Comparison of ENCODE assay signal across 8 cellular contexts in the genomic region with DNA sequence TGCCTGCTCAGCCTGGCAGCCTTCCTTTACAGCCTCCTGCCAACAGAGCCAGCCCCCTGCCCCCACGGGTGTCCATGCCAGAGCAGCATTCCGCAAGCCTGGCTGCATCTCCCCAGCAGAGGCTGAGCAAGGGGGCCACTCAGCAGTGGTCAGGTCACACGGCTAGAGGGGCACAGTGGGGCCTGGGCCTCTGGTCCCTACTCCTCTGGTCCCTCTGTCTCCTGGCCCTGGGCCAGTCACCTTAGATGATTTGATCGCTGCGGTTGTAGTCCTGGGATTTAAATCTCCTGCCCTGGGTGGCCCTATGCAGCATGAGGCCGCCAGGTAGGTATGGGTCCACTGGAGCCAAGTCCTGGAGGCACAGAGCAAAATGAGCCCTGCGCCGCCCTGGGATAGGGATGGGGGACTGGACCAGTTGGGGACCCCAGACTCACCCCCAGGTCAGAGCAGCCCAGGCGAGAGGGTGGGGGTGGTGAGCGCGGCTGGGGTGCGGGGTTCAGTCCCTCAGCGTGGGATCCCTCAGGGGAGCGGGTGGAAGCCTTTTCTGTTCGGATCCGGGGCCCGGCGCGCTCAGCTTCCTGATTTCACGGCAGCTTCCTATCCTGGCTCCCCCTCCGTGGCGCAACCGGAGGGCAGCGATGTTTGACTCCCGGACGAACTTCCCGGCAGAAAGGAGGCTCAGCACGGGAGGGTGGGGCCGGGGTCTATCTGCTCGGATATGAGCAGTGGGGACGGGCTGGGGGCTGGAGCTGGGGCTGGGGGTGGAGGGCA. TPM values are rescaled to one million over a fixed set of nuclear protein-coding genes. Genes with fewer than 3 reads are reported as not detected.
DNase-seq lines count a peak whose midpoint lies in the region; ATAC-seq, FAIRE-seq and TF ChIP-seq lines count a peak whose summit lies in the region.

A gene (plus strand): TSS at position 138 of the 771 bp plus-strand sequence. CDS start 4,659 bp downstream, outside the sequence.

- H3K36me3 ChIP-seq in CD8-positive, alpha-beta T cell (ENCODE audit: insufficient read depth, low read length): no peaks in the 10 kb centered on the region
- H3K36me3 ChIP-seq in neural cell (ENCODE audit: insufficient read depth, low read length): no peaks in the 10 kb centered on the region

- H4K20me1 ChIP-seq in neural cell (ENCODE audit: insufficient read depth): no peaks in the 10 kb centered on the region

- H3K9ac ChIP-seq in neural cell (ENCODE audit: low read length): peak within 1 kb of the TSS; percentile 71

- no peaks in the 10 kb centered on the region for H3K9me3 Mint-ChIP-seq in CD8-positive, alpha-beta T cell
- no peaks in the 10 kb centered on the region for H3K9me3 Mint-ChIP-seq in activated T-helper 17 cell treated with anti-CD3 and anti-CD28 coated beads, Interleukin-2, amount 50 U/mL, for 72 hours

- no peak for TF ChIP-seq RAD21 in neural cell (conservative IDR thresholded peaks at IDR 0.05)

- H3K4me3 Mint-ChIP-seq in CD8-positive, alpha-beta T cell: peak within 1 kb of the TSS; percentile 83
- H3K4me3 Mint-ChIP-seq in activated T-helper 17 cell treated with anti-CD3 and anti-CD28 coated beads, Interleukin-2, amount 50 U/mL, for 72 hours: peak within 1 kb of the TSS; percentile 81

- no peak for TF ChIP-seq EP300 in neural cell (conservative IDR thresholded peaks at IDR 0.05; ENCODE audit: poor library complexity, severe bottlenecking)

- TF ChIP-seq CTCF in CD8-positive, alpha-beta T cell (IDR thresholded peaks at IDR 0.05): no peak
- no peak for TF ChIP-seq CTCF in neural cell (IDR thresholded peaks at IDR 0.05; ENCODE audit: poor library complexity, severe bottlenecking)

- peak; percentile 42 for FAIRE-seq in HTR-8/SVneo (lab: Jason Lieb, UNC)

- H3K4me1 Mint-ChIP-seq in CD8-positive, alpha-beta T cell (ENCODE audit: low read depth): peaks cover 7% of the 10 kb centered on the region
- peaks cover 5% of the 10 kb centered on the region for H3K4me1 Mint-ChIP-seq in activated T-helper 17 cell treated with anti-CD3 and anti-CD28 coated beads, Interleukin-2, amount 50 U/mL, for 72 hours

- peaks cover 5% of the 10 kb centered on the region for H3K36me3 Mint-ChIP-seq in CD8-positive, alpha-beta T cell
- peaks cover 10% of the 10 kb centered on the region for H3K36me3 Mint-ChIP-seq in activated T-helper 17 cell treated with anti-CD3 and anti-CD28 coated beads, Interleukin-2, amount 50 U/mL, for 72 hours (ENCODE audit: low read depth)

- DNase-seq in CD8-positive, alpha-beta T cell: peak in 1 of 7 experiments; percentile 48
- DNase-seq in HTR-8/SVneo (ENCODE audit: insufficient read length, low spot score) (no peak), globus pallidus (ENCODE audit: low spot score) (peak; percentile 69), epidermal melanocyte (ENCODE audit: insufficient read length, low spot score) (no peak)

- H3K9me3 ChIP-seq in CD8-positive, alpha-beta T cell (ENCODE audit: low read length): no peaks in the 10 kb centered on the region
- H3K9me3 ChIP-seq in neural cell (ENCODE audit: low read length): no peaks in the 10 kb centered on the region

- CTCF ChIA-PET in CD8-positive, alpha-beta T cell (lab: Charles Lee): no interaction called here

- no peak within 1 kb of the TSS for H3K27ac ChIP-seq in CD8-positive, alpha-beta T cell (ENCODE audit: low read depth, low read length)
- H3K27ac ChIP-seq in neural cell (ENCODE audit: low read length): no peak within 1 kb of the TSS

- peak within 1 kb of the TSS; percentile 54 for H3K4me3 ChIP-seq in CD8-positive, alpha-beta T cell (ENCODE audit: low read depth, low read length)
- peak within 1 kb of the TSS; percentile 86 for H3K4me3 ChIP-seq in neural cell (ENCODE audit: low read length)

- peaks cover 10% of the 10 kb centered on the region for H3K4me1 ChIP-seq in CD8-positive, alpha-beta T cell (ENCODE audit: insufficient read depth, low read length)

- H3K9me2 ChIP-seq in neural cell (ENCODE audit: insufficient read depth, low read length): no peaks in the 10 kb centered on the region

- no peaks in the 10 kb centered on the region for H3F3A ChIP-seq in neural cell (ENCODE audit: insufficient read depth, low read length, poor library complexity, severe bottlenecking)

- H3K4me2 ChIP-seq in neural cell (ENCODE audit: low read length): no peak within 1 kb of the TSS

- no peak within 1 kb of the TSS for H3K27ac Mint-ChIP-seq in CD8-positive, alpha-beta T cell
- peak within 1 kb of the TSS; percentile 77 for H3K27ac Mint-ChIP-seq in activated T-helper 17 cell treated with anti-CD3 and anti-CD28 coated beads, Interleukin-2, amount 50 U/mL, for 72 hours

- intact Hi-C loops in CD8-positive, alpha-beta T cell (cut with DNase I, micrococcal nuclease): no loop called here

- peak within 1 kb of the TSS; percentile 33 for H2AFZ ChIP-seq in neural cell (ENCODE audit: low read depth, low read length)

- peak; percentile 15 for ATAC-seq in CD8-positive, alpha-beta T cell
- peak; percentile 3 for ATAC-seq in activated T-helper 17 cell treated with anti-CD3 and anti-CD28 coated beads, Interleukin-2, amount 50 U/mL, for 72 hours (replicated peaks)
- no peak for ATAC-seq in HG02588 (IDR thresholded peaks at IDR 0.05; ENCODE audit: unreplicated experiment)
- no peak for ATAC-seq in GM18520 (IDR thresholded peaks at IDR 0.05; ENCODE audit: unreplicated experiment)

- H3K27me3 Mint-ChIP-seq in CD8-positive, alpha-beta T cell (ENCODE audit: low read depth): peaks cover 4% of the 10 kb centered on the region
- H3K27me3 Mint-ChIP-seq in activated T-helper 17 cell treated with anti-CD3 and anti-CD28 coated beads, Interleukin-2, amount 50 U/mL, for 72 hours: no peaks in the 10 kb centered on the region

- no peaks in the 10 kb centered on the region for H3K27me3 ChIP-seq in CD8-positive, alpha-beta T cell (ENCODE audit: insufficient read depth, low read length)
- H3K27me3 ChIP-seq in neural cell (ENCODE audit: insufficient read depth, low read depth, low read length): no peaks in the 10 kb centered on the region

- no peaks in the 10 kb centered on the region for H3K79me2 ChIP-seq in neural cell (replicated peaks; ENCODE audit: insufficient read depth, low read length)

- POLR2A ChIA-PET in CD8-positive, alpha-beta T cell (lab: Charles Lee): interaction anchor here (0.8 kb wide), 1 partner anchor 16 kb away, joined by 3 read pairs; no protein-coding TSS in a partner anchor

TF ChIP-seq in neural cell, 6 proteins besides CTCF, POLR2A, EP300 and RAD21:
- no peak for TF ChIP-seq EZH2 (IDR thresholded peaks at IDR 0.05; ENCODE audit: borderline replicate concordance, insufficient read depth, low read length, poor library complexity, severe bottlenecking)
- TF ChIP-seq, protein P1, sequence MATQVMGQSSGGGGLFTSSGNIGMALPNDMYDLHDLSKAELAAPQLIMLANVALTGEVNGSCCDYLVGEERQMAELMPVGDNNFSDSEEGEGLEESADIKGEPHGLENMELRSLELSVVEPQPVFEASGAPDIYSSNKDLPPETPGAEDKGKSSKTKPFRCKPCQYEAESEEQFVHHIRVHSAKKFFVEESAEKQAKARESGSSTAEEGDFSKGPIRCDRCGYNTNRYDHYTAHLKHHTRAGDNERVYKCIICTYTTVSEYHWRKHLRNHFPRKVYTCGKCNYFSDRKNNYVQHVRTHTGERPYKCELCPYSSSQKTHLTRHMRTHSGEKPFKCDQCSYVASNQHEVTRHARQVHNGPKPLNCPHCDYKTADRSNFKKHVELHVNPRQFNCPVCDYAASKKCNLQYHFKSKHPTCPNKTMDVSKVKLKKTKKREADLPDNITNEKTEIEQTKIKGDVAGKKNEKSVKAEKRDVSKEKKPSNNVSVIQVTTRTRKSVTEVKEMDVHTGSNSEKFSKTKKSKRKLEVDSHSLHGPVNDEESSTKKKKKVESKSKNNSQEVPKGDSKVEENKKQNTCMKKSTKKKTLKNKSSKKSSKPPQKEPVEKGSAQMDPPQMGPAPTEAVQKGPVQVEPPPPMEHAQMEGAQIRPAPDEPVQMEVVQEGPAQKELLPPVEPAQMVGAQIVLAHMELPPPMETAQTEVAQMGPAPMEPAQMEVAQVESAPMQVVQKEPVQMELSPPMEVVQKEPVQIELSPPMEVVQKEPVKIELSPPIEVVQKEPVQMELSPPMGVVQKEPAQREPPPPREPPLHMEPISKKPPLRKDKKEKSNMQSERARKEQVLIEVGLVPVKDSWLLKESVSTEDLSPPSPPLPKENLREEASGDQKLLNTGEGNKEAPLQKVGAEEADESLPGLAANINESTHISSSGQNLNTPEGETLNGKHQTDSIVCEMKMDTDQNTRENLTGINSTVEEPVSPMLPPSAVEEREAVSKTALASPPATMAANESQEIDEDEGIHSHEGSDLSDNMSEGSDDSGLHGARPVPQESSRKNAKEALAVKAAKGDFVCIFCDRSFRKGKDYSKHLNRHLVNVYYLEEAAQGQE (IDR thresholded peaks at IDR 0.05; ENCODE audit: borderline replicate concordance): no peak

RNA-seq across cellular contexts. Expression of the gene that starts here (rescaled TPM):
- total RNA-seq in CD8-positive, alpha-beta T cell: under 1 TPM; 0.24 to 0.33 TPM
- 1 to 10 TPM in 1 of 2 donors, under 1 TPM in 1; 0.19 to 1.2 TPM for total RNA-seq in activated T-helper 17 cell treated with anti-CD3 and anti-CD28 coated beads, Interleukin-2, amount 50 U/mL, for 72 hours
- 4.8 and 5.1 TPM in 2 replicates for polyA plus RNA-seq in neural cell
- 6.6 and 9.5 TPM in 2 replicates for polyA minus RNA-seq in neural cell

Comparison
In these comparisons a context has a peak if more than half of its experiments do, and no peak if none do; other contexts are left out.
1. Peak in ATAC-seq and H3K4me3 ChIP-seq in CD8-positive, alpha-beta T cell; RNA of the gene not detected or under 1 TPM.